In the genomic region with DNA sequence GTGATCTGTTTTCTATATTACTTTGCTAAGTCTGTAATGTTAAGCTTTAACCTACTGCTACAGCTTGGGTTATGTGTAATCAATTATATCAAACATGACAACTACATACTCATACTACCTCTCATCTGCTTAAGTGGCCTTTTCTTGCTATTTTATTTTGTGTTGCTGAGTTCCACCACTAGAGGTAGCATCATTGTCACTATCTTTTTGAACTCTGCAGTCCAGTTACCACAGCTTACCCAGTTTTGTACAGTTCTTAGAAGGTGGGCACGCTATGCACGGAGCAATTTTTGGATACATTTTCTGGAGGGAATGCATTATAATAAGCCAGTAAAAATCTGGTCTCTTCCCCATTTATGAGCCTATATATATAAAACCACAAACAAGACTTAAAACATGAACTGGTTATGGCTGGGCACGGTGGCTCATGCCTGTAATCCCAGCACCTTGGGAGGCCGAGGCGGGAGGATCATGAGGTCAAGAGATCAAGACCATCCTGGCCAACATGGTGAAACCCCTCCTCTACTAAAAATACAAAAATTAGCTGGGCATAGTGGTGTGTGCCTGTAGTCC, we compare ENCODE assay signal across 8 cellular contexts. TPM values are rescaled to one million over a fixed set of nuclear protein-coding genes. Genes with fewer than 3 reads are reported as not detected.
DNase-seq lines count a peak whose midpoint lies in the region; ATAC-seq, FAIRE-seq and TF ChIP-seq lines count a peak whose summit lies in the region.

No MANE protein-coding gene starts in this region.

- intact Hi-C loops in CD4-positive, alpha-beta memory T cell (cut with micrococcal nuclease): loop anchor here (1.0 kb wide), 1 partner anchor 154 kb away; no protein-coding TSS in a partner anchor

- no peak for ATAC-seq in HG02981 (IDR thresholded peaks at IDR 0.05; ENCODE audit: unreplicated experiment)
- no peak for ATAC-seq in GM19467 (IDR thresholded peaks at IDR 0.05; ENCODE audit: unreplicated experiment)

- H3K27me3 Mint-ChIP-seq in CD4-positive, alpha-beta memory T cell: no peaks in the 10 kb centered on the region

- H3K4me1 Mint-ChIP-seq in CD4-positive, alpha-beta memory T cell: no peaks in the 10 kb centered on the region

- POLR2A ChIA-PET in CD4-positive, alpha-beta memory T cell (lab: Charles Lee; ENCODE audit: partially characterized antibody): no interaction called here

- no peak overlapping the region for H3K27ac ChIP-seq in CD4-positive, alpha-beta memory T cell (ENCODE audit: low read depth, low read length)
- H3K27ac ChIP-seq in mesendoderm (ENCODE audit: low read depth, low read length): no peak overlapping the region

- no peak overlapping the region for H3K18ac ChIP-seq in mesendoderm (ENCODE audit: low read length)

- FAIRE-seq in GM19239 (lab: Jason Lieb, UNC): peak; percentile 75

- H3K23ac ChIP-seq in mesendoderm (ENCODE audit: low read length): no peak overlapping the region

- H3K4me1 ChIP-seq in CD4-positive, alpha-beta memory T cell (ENCODE audit: insufficient read depth, low read length): no peaks in the 10 kb centered on the region
- H3K4me1 ChIP-seq in mesendoderm (ENCODE audit: control insufficient read depth, low read depth, low read length): no peaks in the 10 kb centered on the region

- peaks cover 0 to 6% of the 10 kb centered on the region in 2 donors for H3K36me3 Mint-ChIP-seq in CD4-positive, alpha-beta memory T cell

- H3K9me3 Mint-ChIP-seq in CD4-positive, alpha-beta memory T cell: peaks cover 0 to 2% (median 0%) of the 10 kb centered on the region in 8 donors

- H2BK5ac ChIP-seq in mesendoderm (ENCODE audit: low read length): no peak overlapping the region

- no peak overlapping the region for H3K4me3 Mint-ChIP-seq in CD4-positive, alpha-beta memory T cell

- no peak overlapping the region for H3K56ac ChIP-seq in mesendoderm (ENCODE audit: low read length)

- peak in 3 of 5 donors; percentile 9 to 16 (median 12) for DNase-seq in CD4-positive, alpha-beta memory T cell
- DNase-seq in GM19239 (ENCODE audit: insufficient read length, low spot score) (peak; percentile 2), NCI-H460 (ENCODE audit: extremely low read depth, low read depth) (peak; percentile 55), choroid plexus epithelial cell (ENCODE audit: low read depth) (peak; percentile 78), mesendoderm (peak; percentile 47)
- DNase-seq in stimulated activated naive CD4-positive, alpha-beta T cell treated with Interleukin-2 at 50 U/mL for 16 hours (lab: John Stamatoyannopoulos, UW): no peak

- H3K27me3 ChIP-seq in CD4-positive, alpha-beta memory T cell (ENCODE audit: insufficient read depth, low read length): no peaks in the 10 kb centered on the region
- H3K27me3 ChIP-seq in mesendoderm (ENCODE audit: insufficient read depth, low read length, poor library complexity): no peaks in the 10 kb centered on the region

- no peak overlapping the region for H3K4me2 ChIP-seq in mesendoderm (ENCODE audit: low read length)

- H3K9me3 ChIP-seq in CD4-positive, alpha-beta memory T cell (ENCODE audit: control insufficient read depth in 1 of 2, low read length in 2 of 2): no peaks in the 10 kb centered on the region

- no peak overlapping the region for H4K5ac ChIP-seq in mesendoderm (ENCODE audit: low read length)

- CTCF ChIA-PET in CD4-positive, alpha-beta memory T cell (lab: Charles Lee; ENCODE audit: partially characterized antibody): interaction anchor here (0.8 to 2.6 kb wide), 10 partner anchors 9 to 242 kb away, joined by 3 to 19 read pairs (median 4); no protein-coding TSS in a partner anchor

- no peaks in the 10 kb centered on the region for H3K79me2 ChIP-seq in mesendoderm (ENCODE audit: control insufficient read depth, insufficient read depth, low read length)

- no peak overlapping the region for H2BK15ac ChIP-seq in mesendoderm (replicated peaks; ENCODE audit: low read depth)

- H3K9ac ChIP-seq in mesendoderm (ENCODE audit: low read length): no peak overlapping the region

- TF ChIP-seq CTCF in choroid plexus epithelial cell (conservative IDR thresholded peaks at IDR 0.05; ENCODE audit: low read depth, low read length): peak; percentile 73

- peak overlapping the region in 1 of 7 donors; percentile 44 for H3K27ac Mint-ChIP-seq in CD4-positive, alpha-beta memory T cell

- no CpG with 5 or more reads among the region's 5 CpGs for WGBS in mesendoderm (ENCODE audit: extremely low coverage, insufficient coverage, low lambda C conversion rate)

- no peak overlapping the region for H4K8ac ChIP-seq in mesendoderm (ENCODE audit: low read depth, low read length)

- H2AK5ac ChIP-seq in mesendoderm (ENCODE audit: low read length): no peak overlapping the region

- H2BK120ac ChIP-seq in mesendoderm (ENCODE audit: low read depth, low read length): no peak overlapping the region

- no peak overlapping the region for H3K4ac ChIP-seq in mesendoderm (ENCODE audit: low read depth, low read length)

- H3K4me3 ChIP-seq in CD4-positive, alpha-beta memory T cell (ENCODE audit: low read length in 2 of 2): no peak overlapping the region
- H3K4me3 ChIP-seq in choroid plexus epithelial cell (ENCODE audit: low read depth, low read length): no peak overlapping the region
- H3K4me3 ChIP-seq in mesendoderm (ENCODE audit: low read length): no peak overlapping the region

- H3K79me1 ChIP-seq in mesendoderm (ENCODE audit: low read length): no peaks in the 10 kb centered on the region

- H3K36me3 ChIP-seq in CD4-positive, alpha-beta memory T cell (ENCODE audit: insufficient read depth, low read length): no peaks in the 10 kb centered on the region
- no peaks in the 10 kb centered on the region for H3K36me3 ChIP-seq in mesendoderm (ENCODE audit: control insufficient read depth, insufficient read depth, low read length)

RNA-seq across cellular contexts. Expression of gene SAV1, which starts 48.5 kb away (rescaled TPM):
- 10 to 100 TPM; 13.9 to 14.5 TPM for total RNA-seq in CD4-positive, alpha-beta memory T cell
- 10 to 100 TPM; 13.3 to 14.1 TPM for polyA plus RNA-seq in CD4-positive, alpha-beta memory T cell
- total RNA-seq in NCI-H460 (2014; rRNA removed; shearing (Covaris generic)): 71.8 and 75.9 TPM in 2 replicates
- polyA plus RNA-seq in NCI-H460 (2014; cell fraction: nucleus; rRNA removed): 26.0 and 42.2 TPM in 2 replicates
- polyA plus RNA-seq in mesendoderm (2013, experiment 1 of 2): 56.9 TPM
- 57.0 TPM for polyA plus RNA-seq in mesendoderm (2013, experiment 2 of 2)

RNA-seq across cellular contexts. Expression of gene ATL1, which starts 59.7 kb away (rescaled TPM):
- total RNA-seq in CD4-positive, alpha-beta memory T cell: 1 to 10 TPM in 1 of 2 experiments, under 1 TPM in 1; 0.64 to 1.6 TPM
- 1 to 10 TPM; 1.6 to 2.1 TPM for polyA plus RNA-seq in CD4-positive, alpha-beta memory T cell
- 2.4 and 2.7 TPM in 2 replicates for total RNA-seq in NCI-H460 (2014; rRNA removed; shearing (Covaris generic))
- 1.3 and 12.1 TPM in 2 replicates for polyA plus RNA-seq in NCI-H460 (2014; cell fraction: nucleus; rRNA removed)
- polyA plus RNA-seq in mesendoderm (2013, experiment 1 of 2): 2.6 TPM
- polyA plus RNA-seq in mesendoderm (2013, experiment 2 of 2): 3.0 TPM
